In genomic region chr4:15303052-15303641, GRCh38 we compare ENCODE assay signal across 14 cellular contexts.
DNase-seq lines count a peak whose midpoint lies in the region; FAIRE-seq and TF ChIP-seq lines count a peak whose summit lies in the region.
"Had no signal": no experiment of that assay in that cellular context is flagged by ENCODE, and none has a peak within 500 bp of the region (broad histone marks: within the 10 kb centered on the region; RNA-seq: fewer than 3 reads in every experiment).

No MANE protein-coding gene starts in this region.

- no peak overlapping the region for H3K56ac ChIP-seq in H1 (replicated peaks; ENCODE audit: insufficient read length, low read depth, low read length)

- no peak overlapping the region for H2BK5ac ChIP-seq in H1 (ENCODE audit: low read depth, low read length)

- no peak for TF ChIP-seq POLR2A in H1 (IDR thresholded peaks at IDR 0.05; ENCODE audit: control extremely low read depth in 1 of 2, low read depth in 2 of 2, low read length in 2 of 2)

- 91% methylated on average over 2 of the region's 2 CpGs; no CpG with 5 or more reads in 1 of the 2 experiments for WGBS in H1 (ENCODE audit: extremely low coverage in 1 of 2, insufficient coverage in 1 of 2, insufficient read length in 1 of 2, insufficient replicate concordance in 2 of 2, low coverage in 1 of 2, low lambda C conversion rate in 2 of 2, missing lambda C conversion rate in 1 of 2), 2 experiments
- WGBS in mesodermal cell (ENCODE audit: insufficient coverage in 2 of 2), 2 experiments, result 64 to 100% methylated on average over 2 of the region's 2 CpGs

- H4K91ac ChIP-seq in H1 (replicated peaks; ENCODE audit: insufficient read length, low read length), result no peak overlapping the region

- no peak overlapping the region for H2BK20ac ChIP-seq in H1 (ENCODE audit: low read length)

- H3K4me2 ChIP-seq in H1 (ENCODE audit: insufficient read depth in 1 of 2, low read depth in 2 of 2, low read length in 2 of 2), result no peak overlapping the region

- H3K27me3 ChIP-seq in AG04450 (ENCODE audit: control insufficient read depth, insufficient read depth, low read length) (peaks cover 6% of the 10 kb centered on the region), H1 (replicated peaks in 1 of 4; ENCODE audit: control insufficient read depth in 3 of 4, extremely low read depth in 1 of 4, insufficient read depth in 3 of 4, low read length in 3 of 4) (no peaks in the 10 kb centered on the region; a peak in 1 of 7 replicates)

- no peak overlapping the region for H2BK120ac ChIP-seq in H1 (replicated peaks; ENCODE audit: low read depth, low read length)

- TF ChIP-seq CTCF in AG04450 (IDR thresholded peaks at IDR 0.05; ENCODE audit: low read depth, low read length) (no peak), H1 (IDR thresholded peaks at IDR 0.05; ENCODE audit: control extremely low read depth in 1 of 3, insufficient read depth in 1 of 3, low read depth in 1 of 3, low read length in 3 of 3) (no peak), kidney (IDR thresholded peaks at IDR 0.05; ENCODE audit: borderline replicate concordance, extremely low read depth, insufficient read depth) (no peak)

- H3K79me2 ChIP-seq in H1 (ENCODE audit: control insufficient read depth in 1 of 2, insufficient read depth in 2 of 2, low read length in 2 of 2), result no peaks in the 10 kb centered on the region

- no peak overlapping the region for H3K14ac ChIP-seq in H1 (ENCODE audit: insufficient read length)

- H3K9ac ChIP-seq in H1 (replicated peaks in 1 of 4; ENCODE audit: extremely low read depth in 1 of 4, low read depth in 3 of 4, low read length in 3 of 4), result no peak overlapping the region
- no peak overlapping the region for H3K9ac ChIP-seq in kidney (ENCODE audit: low read length in 2 of 2)

- H3K4ac ChIP-seq in H1 (replicated peaks; ENCODE audit: insufficient read length, low read depth, low read length), result no peak overlapping the region

- no peak overlapping the region for H4K5ac ChIP-seq in H1 (ENCODE audit: insufficient read length, low read depth, low read length)

- H2BK15ac ChIP-seq in H1 (ENCODE audit: low read length), result no peak overlapping the region

- H4K20me1 ChIP-seq in H1 (replicated peaks in 1 of 2; ENCODE audit: control insufficient read depth in 1 of 2, insufficient read depth in 2 of 2, low read length in 2 of 2), result no peaks in the 10 kb centered on the region

- H3K9me3 ChIP-seq in AG04450 (ENCODE audit: control insufficient read depth, insufficient read depth, low read length) (no peaks in the 10 kb centered on the region), H1 (ENCODE audit: insufficient read depth in 2 of 2, low read depth in 1 of 2, low read length in 1 of 2) (no peaks in the 10 kb centered on the region; a peak in 1 of 4 replicates), mesodermal cell (ENCODE audit: control insufficient read depth, low read length) (no peaks in the 10 kb centered on the region), kidney (ENCODE audit: control insufficient read depth in 1 of 2, low read length in 2 of 2) (no peaks in the 10 kb centered on the region)

- H4K8ac ChIP-seq in H1 (ENCODE audit: extremely low read depth, insufficient read depth, low read length), result no peak overlapping the region

- H3K23me2 ChIP-seq in H1 (ENCODE audit: low read depth, low read length), result no peaks in the 10 kb centered on the region

- no peak overlapping the region for H2BK12ac ChIP-seq in H1 (ENCODE audit: low read depth, low read length)

- no peak overlapping the region; the same call in 1 of the 2 replicates for H2AFZ ChIP-seq in H1 (ENCODE audit: low read length)

- H3K4me3 ChIP-seq in AG04450 (ENCODE audit: low read depth, low read length) (no peak overlapping the region), H1 (ENCODE audit: extremely low read depth in 1 of 4, insufficient read depth in 2 of 4, low read depth in 3 of 4, low read length in 4 of 4) (no peak overlapping the region), mesodermal cell (ENCODE audit: extremely low read depth, insufficient read depth, low read length, poor library complexity, severe bottlenecking) (no peak overlapping the region), kidney (ENCODE audit: low read length in 2 of 2) (no peak overlapping the region)

- H3K18ac ChIP-seq in H1 (ENCODE audit: extremely low read depth, low read length), result no peak overlapping the region

- POLR2A ChIA-PET in AG04450 (lab: Yijun Ruan, JAX), result interaction anchor here (0.6 kb wide), 1 partner anchor 18 kb away, joined by 3 read pairs; no protein-coding TSS in a partner anchor
- POLR2A ChIA-PET in H1 (lab: Charles Lee; ENCODE audit: partially characterized antibody), result no interaction called here

- H3K27ac ChIP-seq in AG04450 (ENCODE audit: low read depth, low read length), result peak overlapping the region; percentile 67
- no peak overlapping the region for H3K27ac ChIP-seq in H1 (ENCODE audit: low read depth, low read length)
- H3K27ac ChIP-seq in mesodermal cell (ENCODE audit: low read depth, low read length, severe bottlenecking), result peak overlapping the region; percentile 90
- no peak overlapping the region for H3K27ac ChIP-seq in kidney (ENCODE audit: low read depth in 2 of 2, low read length in 2 of 2)

- H3K4me1 ChIP-seq in H1 (replicated peaks in 1 of 4; ENCODE audit: control insufficient read depth in 3 of 4, insufficient read depth in 4 of 4, low read length in 3 of 4) (no peaks in the 10 kb centered on the region), mesodermal cell (ENCODE audit: control insufficient read depth, insufficient read depth, low read length, poor library complexity, severe bottlenecking) (peaks cover 22% of the 10 kb centered on the region), kidney (ENCODE audit: control insufficient read depth in 1 of 2, insufficient read depth in 1 of 2, low read depth in 1 of 2, low read length in 2 of 2) (no peaks in the 10 kb centered on the region)

- FAIRE-seq in H1 (lab: Jason Lieb, UNC) (no peak), kidney (lab: Jason Lieb, UNC) (no peak)
- FAIRE-seq: RCC 7860 had no signal

- intact Hi-C loops in kidney (cut with DNase I), result no loop called here

- no peak overlapping the region for H2AK5ac ChIP-seq in H1 (ENCODE audit: low read depth, low read length)

- CTCF ChIA-PET in AG04450 (lab: Charles Lee), result no interaction called here
- CTCF ChIA-PET in H1 (lab: Charles Lee; ENCODE audit: partially characterized antibody), result interaction anchor here (0.8 to 1.6 kb wide), 3 partner anchors 9 to 45 kb away, joined by 3 to 4 read pairs (median 3); no protein-coding TSS in a partner anchor

- no peak overlapping the region for H3K23ac ChIP-seq in H1 (ENCODE audit: insufficient read length)

- no peak for TF ChIP-seq EP300 in H1 (IDR thresholded peaks at IDR 0.05; ENCODE audit: borderline replicate concordance in 1 of 2, low read depth in 2 of 2, low read length in 2 of 2)

- TF ChIP-seq RAD21 in H1 (IDR thresholded peaks at IDR 0.05 in 1 of 2, conservative IDR thresholded peaks at IDR 0.05 in 1 of 2; ENCODE audit: low read depth in 2 of 2, low read length in 2 of 2), result no peak

- H3K36me3 ChIP-seq in H1 (ENCODE audit: control insufficient read depth in 2 of 4, insufficient read depth in 4 of 4, low read length in 3 of 4), result no peaks in the 10 kb centered on the region
- no peaks in the 10 kb centered on the region for H3K36me3 ChIP-seq in mesodermal cell (ENCODE audit: control insufficient read depth, insufficient read depth, low read length)
- no peaks in the 10 kb centered on the region for H3K36me3 ChIP-seq in kidney (ENCODE audit: control insufficient read depth in 1 of 2, insufficient read depth in 2 of 2, low read length in 2 of 2)

- DNase-seq in AG04450 (ENCODE audit: low read depth, low spot score), result peak; percentile 33
- peak; percentile 52 for DNase-seq in NCI-H226
- no peak for DNase-seq in H1 (ENCODE audit: low read depth in 1 of 2, low spot score in 2 of 2)
- DNase-seq in RPMI8226, result no peak
- no peak for DNase-seq in SHP77 treated with DMSO at 0.1 percent for 48 hours (lab: John Stamatoyannopoulos, UW)
- no peak for DNase-seq in kidney
- no peak for DNase-seq in activated T-cell treated with anti-CD3 and anti-CD28 coated beads for 4 hours
- DNase-seq: dermis blood vessel endothelial cell; KG1; naive thymus-derived CD4-positive, alpha-beta T cell; NCI-H2107; stimulated activated naive CD4-positive, alpha-beta T cell had no signal

- no peaks in the 10 kb centered on the region for H3K79me1 ChIP-seq in H1 (ENCODE audit: low read depth, low read length)

TF ChIP-seq in H1, 55 proteins besides CTCF, POLR2A, EP300 and RAD21:
- TF ChIP-seq GTF2F1 (IDR thresholded peaks at IDR 0.05; ENCODE audit: borderline replicate concordance, low read depth, low read length) (no peak), MAFK (IDR thresholded peaks at IDR 0.05; ENCODE audit: low read depth, low read length) (peak; percentile 97)

Comparison
In these comparisons a context has a peak if more than half of its experiments do, and no peak if none do; other contexts are left out.
1. DNase-seq: peak in AG04450 (single experiment) and NCI-H226 (single experiment); none in H1 (0 of 2), RPMI8226 (single experiment), SHP77 treated with DMSO at 0.1 percent for 48 hours (single experiment), kidney (single experiment) and activated T-cell treated with anti-CD3 and anti-CD28 coated beads for 4 hours (single experiment).
2. H3K27ac ChIP-seq: peak in AG04450 (single experiment) and mesodermal cell (single experiment); none in H1 (single experiment) and kidney (0 of 2).